ENCODE assay signal across 18 cellular contexts in the genomic region with DNA sequence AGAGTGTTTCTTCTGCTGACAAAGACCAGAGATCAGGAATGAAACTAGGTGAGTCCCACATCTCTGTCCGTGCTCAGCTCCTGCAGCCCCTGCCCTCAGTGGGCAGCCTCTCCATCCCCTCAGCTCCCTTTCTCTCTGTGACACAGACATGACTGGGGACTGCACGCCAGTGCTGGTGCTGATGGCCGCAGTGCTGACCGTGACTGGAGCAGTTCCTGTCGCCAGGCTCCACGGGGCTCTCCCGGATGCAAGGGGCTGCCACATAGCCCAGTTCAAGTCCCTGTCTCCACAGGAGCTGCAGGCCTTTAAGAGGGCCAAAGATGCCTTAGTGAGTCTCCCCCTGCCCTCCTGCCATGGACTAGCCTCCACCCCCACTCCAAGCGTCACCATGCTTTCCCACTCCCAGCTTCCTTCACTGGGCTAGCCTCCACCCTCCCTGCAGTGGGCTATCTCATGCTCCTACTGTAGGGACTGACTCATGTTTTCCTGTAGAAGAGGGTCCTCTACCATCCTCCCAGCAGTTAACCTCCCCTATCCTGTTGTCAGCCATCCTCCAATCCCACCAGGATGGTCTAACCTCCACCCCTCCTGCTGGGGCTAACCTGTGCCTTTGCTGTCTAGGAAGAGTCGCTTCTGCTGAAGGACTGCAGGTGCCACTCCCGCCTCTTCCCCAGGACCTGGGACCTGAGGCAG. TPM values are rescaled to one million over a fixed set of nuclear protein-coding genes. Genes with fewer than 3 reads are reported as not detected.
"Had no signal": no experiment of that assay in that cellular context is flagged by ENCODE, and none has a peak within 500 bp of the region (broad histone marks: within the 10 kb centered on the region; RNA-seq: fewer than 3 reads in every experiment).

No MANE protein-coding gene starts in this region.

RNA-seq across cellular contexts. Expression of a gene that starts 0.5 kb away (rescaled TPM):
- total RNA-seq: activated B cell treated with CpG ODN at 0.5 μM for 24 hours; activated CD4-positive, alpha-beta memory T cell treated with anti-CD3 and anti-CD28 coated beads for 36 hours; activated CD4-positive, alpha-beta T cell treated with anti-CD3 and anti-CD28 coated beads, Interleukin-2, amount 10 ng/mL, durations not matched to agents 24 days and 14 days; activated CD8-positive, alpha-beta memory T cell treated with anti-CD3 and anti-CD28 coated beads, Interleukin-2, amount 10 ng/mL, durations not matched to agents 7 days and 5 days; activated CD8-positive, alpha-beta T cell treated with anti-CD3 and anti-CD28 coated beads for 36 hours; activated naive CD8-positive, alpha-beta T cell treated with anti-CD3 and anti-CD28 coated beads for 36 hours; activated T-cell treated with anti-CD3 and anti-CD28 coated beads, Interleukin-2, amount 50 U/mL, for 4 hours; activated T-helper 1 cell treated with anti-CD3 and anti-CD28 coated beads, Interleukin-12 subunit alpha, Interleukin-12 subunit beta, Interleukin-2, Interleukin-4 antibody, amounts not matched to agents 30 ng/mL and 10 ng/mL and 1 ng/mL, durations not matched to agents 14 hours and 24 hours and 36 hours; activated T-helper 17 cell treated with anti-CD3 and anti-CD28 coated beads, Interleukin-2, amount 50 U/mL, for 72 hours; adrenal gland; aorta; astrocyte; body of pancreas; breast epithelium; chondrocyte had no signal
- polyA plus RNA-seq: adrenal gland, aorta had no signal

RNA-seq across cellular contexts. Expression of a gene that starts 20.0 kb away (rescaled TPM):
- total RNA-seq: activated B cell treated with CpG ODN at 0.5 μM for 24 hours; activated CD4-positive, alpha-beta memory T cell treated with anti-CD3 and anti-CD28 coated beads for 36 hours; activated CD4-positive, alpha-beta T cell treated with anti-CD3 and anti-CD28 coated beads, Interleukin-2, amount 10 ng/mL, durations not matched to agents 24 days and 14 days; activated CD8-positive, alpha-beta memory T cell treated with anti-CD3 and anti-CD28 coated beads, Interleukin-2, amount 10 ng/mL, durations not matched to agents 7 days and 5 days; activated CD8-positive, alpha-beta T cell treated with anti-CD3 and anti-CD28 coated beads for 36 hours; activated naive CD4-positive, alpha-beta T cell treated with anti-CD3 and anti-CD28 coated beads for 36 hours; activated naive CD4-positive, alpha-beta T cell treated with anti-CD3 and anti-CD28 coated beads, Interleukin-2, amount 50 U/mL, for 72 hours; activated T-cell treated with anti-CD3 and anti-CD28 coated beads, Interleukin-2, amount 50 U/mL, for 4 hours; activated T-cell treated with anti-CD3 and anti-CD28 coated beads, Interleukin-2, amount 50 U/mL, for 72 hours; activated T-helper 1 cell treated with anti-CD3 and anti-CD28 coated beads, Interleukin-12 subunit alpha, Interleukin-12 subunit beta, Interleukin-2, Interleukin-4 antibody, amounts not matched to agents 30 ng/mL and 10 ng/mL and 1 ng/mL, durations not matched to agents 14 hours and 24 hours and 36 hours; activated T-helper 17 cell treated with anti-CD3 and anti-CD28 coated beads, Interleukin-2, amount 50 U/mL, for 72 hours; adrenal gland; aorta; astrocyte; body of pancreas; breast epithelium; chondrocyte had no signal
- polyA plus RNA-seq: adrenal gland, aorta had no signal

RNA-seq across cellular contexts. Expression of a gene that starts 23.9 kb away (rescaled TPM):
- total RNA-seq: activated B cell treated with CpG ODN at 0.5 μM for 24 hours; activated CD4-positive, alpha-beta T cell treated with anti-CD3 and anti-CD28 coated beads, Interleukin-2, amount 10 ng/mL, durations not matched to agents 24 days and 14 days; activated CD8-positive, alpha-beta T cell treated with anti-CD3 and anti-CD28 coated beads for 36 hours; activated naive CD8-positive, alpha-beta T cell treated with anti-CD3 and anti-CD28 coated beads for 36 hours; activated T-cell treated with anti-CD3 and anti-CD28 coated beads, Interleukin-2, amount 50 U/mL, for 4 hours; activated T-helper 1 cell treated with anti-CD3 and anti-CD28 coated beads, Interleukin-12 subunit alpha, Interleukin-12 subunit beta, Interleukin-2, Interleukin-4 antibody, amounts not matched to agents 30 ng/mL and 10 ng/mL and 1 ng/mL, durations not matched to agents 14 hours and 24 hours and 36 hours; activated T-helper 17 cell treated with anti-CD3 and anti-CD28 coated beads, Interleukin-2, amount 50 U/mL, for 72 hours; adrenal gland; aorta; astrocyte; body of pancreas; breast epithelium; chondrocyte had no signal
- polyA plus RNA-seq: adrenal gland, aorta had no signal

RNA-seq across cellular contexts. Expression of a gene that starts 27.5 kb away (rescaled TPM):
- total RNA-seq: activated B cell treated with CpG ODN at 0.5 μM for 24 hours; activated CD4-positive, alpha-beta T cell treated with anti-CD3 and anti-CD28 coated beads, Interleukin-2, amount 10 ng/mL, durations not matched to agents 24 days and 14 days; activated CD8-positive, alpha-beta T cell treated with anti-CD3 and anti-CD28 coated beads for 36 hours; activated naive CD8-positive, alpha-beta T cell treated with anti-CD3 and anti-CD28 coated beads for 36 hours; activated T-cell treated with anti-CD3 and anti-CD28 coated beads, Interleukin-2, amount 50 U/mL, for 4 hours; adrenal gland; aorta; body of pancreas; breast epithelium; chondrocyte had no signal
- polyA plus RNA-seq: adrenal gland, aorta had no signal

RNA-seq across cellular contexts. Expression of a gene that starts 52.0 kb away (rescaled TPM):
- polyA plus RNA-seq: aorta had no signal
